In genomic region chr15:70492240-70493177, GRCh38 we compare ENCODE assay signal across 1 cellular context.
A peak's percentile ranks its signal among the peaks of the same experiment; 100 is the strongest.
TF ChIP-seq lines count a peak whose summit lies in the region.

No MANE protein-coding gene starts in this region.

TF ChIP-seq in GM12878, 131 proteins besides CTCF, POLR2A, EP300 and RAD21 (continued from another document and continues in another):
- TF ChIP-seq ZBTB40 (IDR thresholded peaks at IDR 0.05; ENCODE audit: borderline replicate concordance): no peak
- TF ChIP-seq ELK1 (IDR thresholded peaks at IDR 0.05; ENCODE audit: low read depth, low read length): 0 out of 2 replicates have a peak, but pooled peaks have one; percentile 24
- peak; percentile 39; the same call in 1 of the 2 replicates for TF ChIP-seq CREM (IDR thresholded peaks at IDR 0.05; ENCODE audit: low read depth)
- TF ChIP-seq SIX5 (IDR thresholded peaks at IDR 0.05; ENCODE audit: low read depth, low read length, severe bottlenecking): no peak
- peak; percentile 89 for TF ChIP-seq MLLT1 (IDR thresholded peaks at IDR 0.05)
- TF ChIP-seq SP1 (IDR thresholded peaks at IDR 0.05; ENCODE audit: low read depth, low read length): peak; percentile 38
- TF ChIP-seq SKIL (IDR thresholded peaks at IDR 0.05; ENCODE audit: low read depth, poor library complexity, severe bottlenecking): no peak
- TF ChIP-seq NFIC (IDR thresholded peaks at IDR 0.05; ENCODE audit: low read depth, low read length): peak; percentile 75
- peak; percentile 92 for TF ChIP-seq PAX5 (IDR thresholded peaks at IDR 0.05; ENCODE audit: borderline replicate concordance, low read depth, low read length)
- peak; percentile 99 for TF ChIP-seq RUNX3 (IDR thresholded peaks at IDR 0.05; ENCODE audit: low read length)
- TF ChIP-seq TARDBP (IDR thresholded peaks at IDR 0.05; ENCODE audit: borderline replicate concordance): 0 out of 2 replicates have a peak, but pooled peaks have one; percentile 11
- peak; percentile 76 for TF ChIP-seq POU2F2 (IDR thresholded peaks at IDR 0.05; ENCODE audit: borderline replicate concordance, low read depth, low read length)
- TF ChIP-seq CHD1 (IDR thresholded peaks at IDR 0.05; ENCODE audit: low read depth, low read length): no peak
- no peak for TF ChIP-seq STAT1 (conservative IDR thresholded peaks at IDR 0.05)
- no peak for TF ChIP-seq HDAC2 (IDR thresholded peaks at IDR 0.05)
- peak; percentile 60 for TF ChIP-seq BCL3 (IDR thresholded peaks at IDR 0.05; ENCODE audit: borderline replicate concordance, insufficient read depth, low read depth, low read length, poor library complexity, severe bottlenecking)
- no peak for TF ChIP-seq IRF3 (IDR thresholded peaks at IDR 0.05)
- TF ChIP-seq LARP7 (IDR thresholded peaks at IDR 0.05): peak; percentile 25; the same call in 1 of the 2 replicates
- TF ChIP-seq HCFC1 (IDR thresholded peaks at IDR 0.05; ENCODE audit: low read length): no peak
- peak; percentile 67; the same call in 1 of the 2 replicates for TF ChIP-seq NBN (IDR thresholded peaks at IDR 0.05)
- TF ChIP-seq DPF2 (IDR thresholded peaks at IDR 0.05): peak; percentile 92
- TF ChIP-seq ZBED1 (IDR thresholded peaks at IDR 0.05; ENCODE audit: borderline replicate concordance): peak; percentile 65
- TF ChIP-seq SMAD1 (IDR thresholded peaks at IDR 0.05; ENCODE audit: low read depth, partially characterized antibody): no peak
- peak; percentile 75 to 91 for TF ChIP-seq IKZF2 (IDR thresholded peaks at IDR 0.05)
- TF ChIP-seq TAF1 (IDR thresholded peaks at IDR 0.05; ENCODE audit: borderline replicate concordance, low read depth, low read length): no peak
- peak; percentile 59; the same call in 1 of the 2 replicates for TF ChIP-seq SPI1 (IDR thresholded peaks at IDR 0.05; ENCODE audit: borderline replicate concordance, insufficient read depth, low read depth, low read length)
- no peak for TF ChIP-seq CUX1 (IDR thresholded peaks at IDR 0.05; ENCODE audit: insufficient replicate concordance, low read depth, low read length)
- TF ChIP-seq IKZF1 (conservative IDR thresholded peaks at IDR 0.05): peak; percentile 89
- TF ChIP-seq CHD2 (IDR thresholded peaks at IDR 0.05; ENCODE audit: borderline replicate concordance, low read depth, low read length): peak; percentile 64; the same call in 1 of the 2 replicates
- peak; percentile 32; the same call in 1 of the 2 replicates for TF ChIP-seq RELB (IDR thresholded peaks at IDR 0.05; ENCODE audit: low read depth)
- TF ChIP-seq POLR2AphosphoS5 (IDR thresholded peaks at IDR 0.05; ENCODE audit: low read length): no peak
- peak; percentile 25; the same call in 1 of the 2 replicates for TF ChIP-seq BACH1 (IDR thresholded peaks at IDR 0.05; ENCODE audit: borderline replicate concordance)
- TF ChIP-seq CREB1 (IDR thresholded peaks at IDR 0.05; ENCODE audit: low read depth): peak; percentile 46; the same call in 1 of the 2 replicates
- TF ChIP-seq RCOR1 (conservative IDR thresholded peaks at IDR 0.05; ENCODE audit: low read depth, low read length): no peak
- peak; percentile 42; the same call in 1 of the 2 replicates for TF ChIP-seq YY1 (IDR thresholded peaks at IDR 0.05; ENCODE audit: low read depth, low read length)
- no peak for TF ChIP-seq USF1 (IDR thresholded peaks at IDR 0.05; ENCODE audit: borderline replicate concordance, extremely low read length, insufficient read depth, low read depth, low read length)
- TF ChIP-seq BHLHE40 (IDR thresholded peaks at IDR 0.05; ENCODE audit: borderline replicate concordance in 1 of 2, low read depth in 2 of 2, low read length in 1 of 2): peak; percentile 67 to 88
- no peak for TF ChIP-seq ZNF24 (IDR thresholded peaks at IDR 0.05)
- peak; percentile 90 for TF ChIP-seq TCF12 (IDR thresholded peaks at IDR 0.05; ENCODE audit: low read depth, low read length)
- peak; percentile 36; the same call in 1 of the 2 replicates for TF ChIP-seq FOXK2 (IDR thresholded peaks at IDR 0.05)
- peak; percentile 87 for TF ChIP-seq MTA2 (IDR thresholded peaks at IDR 0.05; ENCODE audit: low read depth)
- peak; percentile 41 for TF ChIP-seq KLF5 (IDR thresholded peaks at IDR 0.05; ENCODE audit: partially characterized antibody)
